In genomic region chr6:100035873-100036653, GRCh38 we compare ENCODE assay signal across 13 cellular contexts. TPM values are rescaled to one million over a fixed set of nuclear protein-coding genes. Genes with fewer than 3 reads are reported as not detected.
DNase-seq lines count a peak whose midpoint lies in the region; ATAC-seq and TF ChIP-seq lines count a peak whose summit lies in the region.
"Had no signal": no experiment of that assay in that cellular context is flagged by ENCODE, and none has a peak within 500 bp of the region (broad histone marks: within the 10 kb centered on the region; RNA-seq: fewer than 3 reads in every experiment).

No MANE protein-coding gene starts in this region.

- no peaks in the 10 kb centered on the region for H3K9me3 ChIP-seq in gastrocnemius medialis
- H3K9me3 ChIP-seq: ovary, Peyer's patch had no signal

- no peak overlapping the region for H3K27ac ChIP-seq in gastrocnemius medialis
- H3K27ac ChIP-seq: ovary, Peyer's patch had no signal

- H3K4me1 ChIP-seq in gastrocnemius medialis: no peaks in the 10 kb centered on the region
- H3K4me1 ChIP-seq: Peyer's patch had no signal

- peak; percentile 55 for ATAC-seq in GM18519 (IDR thresholded peaks at IDR 0.05; ENCODE audit: low FRiP score, unreplicated experiment)
- peak; percentile 94 for ATAC-seq in GM21619 (IDR thresholded peaks at IDR 0.05; ENCODE audit: unreplicated experiment)
- peak; percentile 96 for ATAC-seq in HG03354 (IDR thresholded peaks at IDR 0.05; ENCODE audit: poor library complexity, severe bottlenecking, unreplicated experiment)
- no peak for ATAC-seq in HG03439 (IDR thresholded peaks at IDR 0.05; ENCODE audit: unreplicated experiment)
- ATAC-seq in gastrocnemius medialis: no peak
- no peak for ATAC-seq in left cardiac atrium

- DNase-seq in epithelial cell of esophagus (ENCODE audit: low read depth) (peak; percentile 4), gastrocnemius medialis (no peak), left cardiac atrium (no peak)
- no peak for DNase-seq in activated naive CD4-positive, alpha-beta T cell treated with Interleukin-2 at 50 U/mL for 16 hours
- DNase-seq: activated T-cell treated with anti-CD3 and anti-CD28 coated beads, Interleukin-2, amount 50 U/mL, for 1 hour; COR-L47; NCI-H1436 treated with DMSO at 0.1 percent for 48 hours; ovary; Peyer's patch had no signal

- H3K27me3 ChIP-seq in gastrocnemius medialis: no peaks in the 10 kb centered on the region
- H3K27me3 ChIP-seq: ovary, Peyer's patch had no signal

- no peaks in the 10 kb centered on the region for H3K36me3 ChIP-seq in gastrocnemius medialis
- H3K36me3 ChIP-seq: ovary, Peyer's patch had no signal

- TF ChIP-seq CTCF in epithelial cell of esophagus (IDR thresholded peaks at IDR 0.05; ENCODE audit: insufficient read depth, low read depth, low read length, missing control alignments): no peak
- TF ChIP-seq CTCF in gastrocnemius medialis (IDR thresholded peaks at IDR 0.05 in 4 of 5, conservative IDR thresholded peaks at IDR 0.05 in 1 of 5): no peak

- H3K4me3 ChIP-seq in epithelial cell of esophagus (ENCODE audit: low read length) (no peak overlapping the region), gastrocnemius medialis (no peak overlapping the region)
- H3K4me3 ChIP-seq: ovary, Peyer's patch had no signal

- no peak for TF ChIP-seq POLR2A in gastrocnemius medialis (IDR thresholded peaks at IDR 0.05)

- in situ Hi-C loops in gastrocnemius medialis (cut with MboI; ENCODE audit: low sequenced_read_pairs in 4 of 4): no loop called here

- intact Hi-C loops in gastrocnemius medialis (cut with DNase I; ENCODE audit: low total_unique reads): no loop called here
- intact Hi-C loops in left cardiac atrium (cut with DNase I): no loop called here

RNA-seq across cellular contexts. Expression of gene MCHR2, which starts 42.0 kb away (rescaled TPM):
- not detected for total RNA-seq in gastrocnemius medialis
- total RNA-seq in left cardiac atrium: not detected
- total RNA-seq: ovary, Peyer's patch had no signal

Comparison
In these comparisons a context has a peak if more than half of its experiments do, and no peak if none do; other contexts are left out.
1. ATAC-seq: peak in GM18519 (single experiment), GM21619 (single experiment) and HG03354 (single experiment); none in HG03439 (single experiment), gastrocnemius medialis (0 of 2) and left cardiac atrium (0 of 2).